Comparison of ENCODE assay signal across 25 cellular contexts in genomic region chr3:146375214-146375613, GRCh38.
DNase-seq lines count a peak whose midpoint lies in the region; ATAC-seq and TF ChIP-seq lines count a peak whose summit lies in the region.
"Had no signal": no experiment of that assay in that cellular context is flagged by ENCODE, and none has a peak within 500 bp of the region (broad histone marks: within the 10 kb centered on the region; RNA-seq: fewer than 3 reads in every experiment).

No MANE protein-coding gene starts in this region.

- H3K9ac ChIP-seq in Karpas-422 (ENCODE audit: low read length): no peak overlapping the region

- H3K36me3 ChIP-seq in Karpas-422 (ENCODE audit: insufficient read depth, low read length): no peaks in the 10 kb centered on the region
- H3K36me3 ChIP-seq in uterus: no peaks in the 10 kb centered on the region
- H3K36me3 ChIP-seq: gastroesophageal sphincter, spleen, tibial nerve had no signal

- H3K27me3 ChIP-seq in right cardiac atrium (ENCODE audit: control insufficient read depth, insufficient read depth) (no peaks in the 10 kb centered on the region), Karpas-422 (ENCODE audit: low read length) (no peaks in the 10 kb centered on the region), uterus (no peaks in the 10 kb centered on the region)
- H3K27me3 ChIP-seq: dorsolateral prefrontal cortex, gastroesophageal sphincter, spleen, tibial nerve had no signal

- intact Hi-C loops in Right ventricle myocardium inferior (cut with DNase I) (loop anchor here (10.0 kb wide), 1 partner anchor 170 kb away; the partner anchor contains the start of gene PLSCR1), right cardiac atrium (cut with DNase I) (no loop called here), uterus (cut with DNase I; ENCODE audit: low total_unique reads) (no loop called here)

- in situ Hi-C loops in astrocyte of the cerebellum (cut with HindIII; ENCODE audit: low sequenced_read_pairs): loop anchor here (5.0 kb wide), 1 partner anchor 57 kb away; no protein-coding TSS in a partner anchor

- no peaks in the 10 kb centered on the region for H3K79me2 ChIP-seq in Karpas-422 (ENCODE audit: low read length)

- TF ChIP-seq CTCF in astrocyte of the cerebellum (IDR thresholded peaks at IDR 0.05; ENCODE audit: low read depth, low read length, missing control alignments) (no peak), fibroblast of pulmonary artery (IDR thresholded peaks at IDR 0.05; ENCODE audit: low read length, missing control alignments) (no peak), uterus (IDR thresholded peaks at IDR 0.05) (no peak)

- H3K27ac ChIP-seq in right cardiac atrium (ENCODE audit: low read length) (no peak overlapping the region), Karpas-422 (ENCODE audit: low read length) (no peak overlapping the region), uterus (peak overlapping the region in 1 of 2 donors; percentile 63)
- H3K27ac ChIP-seq: spleen, VCaP had no signal

- H4K20me1 ChIP-seq in Karpas-422 (ENCODE audit: insufficient read depth, low read depth, low read length): no peaks in the 10 kb centered on the region

- no peak overlapping the region for H3K4me3 ChIP-seq in right cardiac atrium (ENCODE audit: low read length)
- no peak overlapping the region for H3K4me3 ChIP-seq in astrocyte of the cerebellum (ENCODE audit: low read depth, low read length)
- no peak overlapping the region for H3K4me3 ChIP-seq in fibroblast of pulmonary artery (replicated peaks; ENCODE audit: low read depth, low read length)
- no peak overlapping the region for H3K4me3 ChIP-seq in skeletal muscle cell (ENCODE audit: low read depth, low read length)
- H3K4me3 ChIP-seq in Karpas-422 (ENCODE audit: low read length): no peak overlapping the region
- no peak overlapping the region for H3K4me3 ChIP-seq in uterus
- H3K4me3 ChIP-seq: dorsolateral prefrontal cortex, gastroesophageal sphincter, spleen, tibial nerve had no signal

- H3K4me1 ChIP-seq in right cardiac atrium (ENCODE audit: control insufficient read depth, insufficient read depth, low read length): no peaks in the 10 kb centered on the region
- H3K4me1 ChIP-seq in Karpas-422 (ENCODE audit: low read length): no peaks in the 10 kb centered on the region
- no peaks in the 10 kb centered on the region for H3K4me1 ChIP-seq in uterus
- H3K4me1 ChIP-seq: gastroesophageal sphincter, spleen had no signal

- no peak for DNase-seq in Right ventricle myocardium inferior (ENCODE audit: missing footprints)
- no peak for DNase-seq in right cardiac atrium
- DNase-seq in astrocyte of the cerebellum (ENCODE audit: low read depth): peak; percentile 63
- peak; percentile 68 for DNase-seq in fibroblast of pulmonary artery (ENCODE audit: low read depth)
- peak; percentile 24 for DNase-seq in skeletal muscle cell (ENCODE audit: low read depth)
- no peak for DNase-seq in Karpas-422
- no peak for DNase-seq in uterus
- no peak for DNase-seq in NOMO-1 treated with dmso at 0.1 percent for 144 hours (lab: John Stamatoyannopoulos, UW; ENCODE audit: unreplicated experiment)
- DNase-seq: 8988T; activated CD4-positive, alpha-beta T cell treated with anti-CD3 and anti-CD28 coated beads for 4 hours; activated CD8-positive, alpha-beta memory T cell treated with anti-CD3 and anti-CD28 coated beads for 24 hours; activated effector memory CD4-positive, alpha-beta T cell treated with Interleukin-2 at 50 U/mL for 16 hours; aorta; dorsolateral prefrontal cortex; GDM1; hippocampal formation; midbrain; naive thymus-derived CD8-positive, alpha-beta T cell; NCI-H1048; NCI-H1694; NCI-H510A; spleen had no signal

- no peak overlapping the region for H3K4me2 ChIP-seq in Karpas-422 (ENCODE audit: low read depth, low read length, poor library complexity, severe bottlenecking)

- peak; percentile 50 for ATAC-seq in Right ventricle myocardium inferior
- no peak for ATAC-seq in right cardiac atrium
- ATAC-seq: gastroesophageal sphincter; naive thymus-derived CD8-positive, alpha-beta T cell had no signal

- TF ChIP-seq POLR2A in uterus (IDR thresholded peaks at IDR 0.05): no peak

- 44% methylated on average over 3 of the region's 3 CpGs for WGBS in right cardiac atrium

- H2AFZ ChIP-seq in Karpas-422 (ENCODE audit: low read length): no peak overlapping the region

- no peaks in the 10 kb centered on the region for H3K9me3 ChIP-seq in right cardiac atrium (ENCODE audit: control insufficient read depth, low read length)
- H3K9me3 ChIP-seq in Karpas-422 (ENCODE audit: low read length): no peaks in the 10 kb centered on the region; the same call in 1 of the 2 replicates
- H3K9me3 ChIP-seq in uterus: no peaks in the 10 kb centered on the region

- H3K9me2 ChIP-seq in Karpas-422 (replicated peaks; ENCODE audit: insufficient read depth, low read length): no peaks in the 10 kb centered on the region

Comparison
In these comparisons a context has a peak if more than half of its experiments do, and no peak if none do; other contexts are left out.
1. DNase-seq: peak in astrocyte of the cerebellum (single experiment), fibroblast of pulmonary artery (single experiment) and skeletal muscle cell (single experiment); none in Right ventricle myocardium inferior (single experiment), right cardiac atrium (0 of 3), Karpas-422 (single experiment), uterus (0 of 2) and NOMO-1 treated with dmso at 0.1 percent for 144 hours (single experiment).